In the genomic region with DNA sequence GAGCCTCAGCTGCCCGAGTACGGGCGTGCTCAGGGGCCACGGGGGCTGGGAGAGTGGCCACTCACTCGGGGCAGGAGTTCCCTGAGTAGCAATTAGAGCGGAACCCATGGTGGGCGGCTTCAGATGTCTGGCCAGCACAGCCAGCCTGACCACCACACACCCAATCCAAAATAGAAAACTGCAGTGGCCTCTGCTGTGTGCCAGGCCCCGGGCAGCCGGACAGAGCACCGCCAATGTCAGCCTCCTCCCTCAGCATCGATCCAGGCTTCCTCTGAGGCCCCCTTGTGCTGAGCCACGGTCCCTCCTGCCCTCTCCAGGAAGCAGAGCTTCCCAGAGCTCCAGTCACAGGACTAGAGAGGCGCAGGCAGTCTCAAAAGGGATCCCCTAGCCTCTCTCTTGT, we compare ENCODE assay signal across 13 cellular contexts. TPM values are rescaled to one million over a fixed set of nuclear protein-coding genes. Genes with fewer than 3 reads are reported as not detected.
A peak's percentile ranks its signal among the peaks of the same experiment; 100 is the strongest.
DNase-seq lines count a peak whose midpoint lies in the region; ATAC-seq and TF ChIP-seq lines count a peak whose summit lies in the region.
"Had no signal": no experiment of that assay in that cellular context is flagged by ENCODE, and none has a peak within 500 bp of the region (broad histone marks: within the 10 kb centered on the region; RNA-seq: fewer than 3 reads in every experiment).

No MANE protein-coding gene starts in this region.

- H3K9me3 ChIP-seq in vagina = no peaks in the 10 kb centered on the region
- H3K9me3 ChIP-seq: Peyer's patch had no signal

- no peak for ATAC-seq in activated CD4-positive, CD25-positive, alpha-beta regulatory T cell treated with anti-CD3 and anti-CD28 coated beads, Interleukin-2, amount 50 U/mL, for 24 hours

- no peaks in the 10 kb centered on the region for H3K36me3 ChIP-seq in vagina
- H3K36me3 ChIP-seq: Peyer's patch had no signal

- peak overlapping the region; percentile 80 for H3K27ac ChIP-seq in vagina
- H3K27ac ChIP-seq: parathyroid adenoma, Peyer's patch had no signal

- TF ChIP-seq POLR2A in vagina (IDR thresholded peaks at IDR 0.05) = no peak

- peaks cover 9% of the 10 kb centered on the region for H3K4me1 Mint-ChIP-seq in activated naive CD4-positive, alpha-beta T cell treated with anti-CD3 and anti-CD28 coated beads, Interleukin-2, amount 50 U/mL, for 24 hours
- H3K4me1 Mint-ChIP-seq in activated naive CD4-positive, alpha-beta T cell treated with anti-CD3 and anti-CD28 coated beads for 36 hours (ENCODE audit: low read depth) = peaks cover 4% of the 10 kb centered on the region
- peaks cover 12% of the 10 kb centered on the region for H3K4me1 Mint-ChIP-seq in mesothelial cell of epicardium
- peaks cover 9% of the 10 kb centered on the region for H3K4me1 Mint-ChIP-seq in activated naive CD4-positive, alpha-beta T cell treated with anti-CD3 and anti-CD28 coated beads, Interleukin-2, amount 10 ng/mL, durations not matched to agents 7 days and 5 days

- no peaks in the 10 kb centered on the region for H3K9me3 Mint-ChIP-seq in activated naive CD4-positive, alpha-beta T cell treated with anti-CD3 and anti-CD28 coated beads, Interleukin-2, amount 50 U/mL, for 24 hours
- H3K9me3 Mint-ChIP-seq in activated naive CD4-positive, alpha-beta T cell treated with anti-CD3 and anti-CD28 coated beads for 36 hours = no peaks in the 10 kb centered on the region
- H3K9me3 Mint-ChIP-seq in mesothelial cell of epicardium = no peaks in the 10 kb centered on the region
- no peaks in the 10 kb centered on the region for H3K9me3 Mint-ChIP-seq in activated naive CD4-positive, alpha-beta T cell treated with anti-CD3 and anti-CD28 coated beads, Interleukin-2, amount 10 ng/mL, durations not matched to agents 7 days and 5 days

- no peaks in the 10 kb centered on the region for H3K36me3 Mint-ChIP-seq in activated naive CD4-positive, alpha-beta T cell treated with anti-CD3 and anti-CD28 coated beads, Interleukin-2, amount 50 U/mL, for 24 hours
- no peaks in the 10 kb centered on the region for H3K36me3 Mint-ChIP-seq in activated naive CD4-positive, alpha-beta T cell treated with anti-CD3 and anti-CD28 coated beads for 36 hours (ENCODE audit: low read depth)
- H3K36me3 Mint-ChIP-seq in mesothelial cell of epicardium = no peaks in the 10 kb centered on the region
- no peaks in the 10 kb centered on the region for H3K36me3 Mint-ChIP-seq in activated naive CD4-positive, alpha-beta T cell treated with anti-CD3 and anti-CD28 coated beads, Interleukin-2, amount 10 ng/mL, durations not matched to agents 7 days and 5 days

- no peak for DNase-seq in activated naive CD4-positive, alpha-beta T cell treated with anti-CD3 and anti-CD28 coated beads for 36 hours
- DNase-seq in epidermal melanocyte (ENCODE audit: insufficient read length, low spot score) = peak; percentile 48
- no peak for DNase-seq in mesothelial cell of epicardium (ENCODE audit: low spot score in 2 of 2, unreplicated experiment in 2 of 2)
- no peak for DNase-seq in vagina (ENCODE audit: extremely low spot score in 2 of 2)
- no peak for DNase-seq in NCI-H345 treated with DMSO at 0.1 percent for 48 hours (lab: John Stamatoyannopoulos, UW; ENCODE audit: unreplicated experiment)
- no peak for DNase-seq in activated naive CD4-positive, alpha-beta T cell treated with anti-CD3 and anti-CD28 coated beads, Interleukin-2, amount 10 ng/mL, durations not matched to agents 7 days and 5 days
- DNase-seq: ACHN; activated CD4-positive, alpha-beta T cell treated with anti-CD3 and anti-CD28 coated beads for 48 hours; NCI-H1105; Peyer's patch had no signal

- H3K4me1 ChIP-seq in vagina = peaks cover 40% of the 10 kb centered on the region

- H3K27ac Mint-ChIP-seq in activated naive CD4-positive, alpha-beta T cell treated with anti-CD3 and anti-CD28 coated beads, Interleukin-2, amount 50 U/mL, for 24 hours = no peak overlapping the region
- no peak overlapping the region for H3K27ac Mint-ChIP-seq in activated naive CD4-positive, alpha-beta T cell treated with anti-CD3 and anti-CD28 coated beads for 36 hours
- H3K27ac Mint-ChIP-seq in mesothelial cell of epicardium = no peak overlapping the region
- no peak overlapping the region for H3K27ac Mint-ChIP-seq in activated naive CD4-positive, alpha-beta T cell treated with anti-CD3 and anti-CD28 coated beads, Interleukin-2, amount 10 ng/mL, durations not matched to agents 7 days and 5 days

- peak overlapping the region; percentile 44 for H3K4me3 Mint-ChIP-seq in activated naive CD4-positive, alpha-beta T cell treated with anti-CD3 and anti-CD28 coated beads, Interleukin-2, amount 50 U/mL, for 24 hours
- H3K4me3 Mint-ChIP-seq in activated naive CD4-positive, alpha-beta T cell treated with anti-CD3 and anti-CD28 coated beads for 36 hours = no peak overlapping the region
- peak overlapping the region; percentile 65 for H3K4me3 Mint-ChIP-seq in mesothelial cell of epicardium
- H3K4me3 Mint-ChIP-seq in activated naive CD4-positive, alpha-beta T cell treated with anti-CD3 and anti-CD28 coated beads, Interleukin-2, amount 10 ng/mL, durations not matched to agents 7 days and 5 days = no peak overlapping the region

- CTCF ChIA-PET in activated naive CD4-positive, alpha-beta T cell treated with anti-CD3 and anti-CD28 coated beads for 36 hours (lab: Charles Lee) = no interaction called here
- CTCF ChIA-PET in activated naive CD4-positive, alpha-beta T cell treated with anti-CD3 and anti-CD28 coated beads, Interleukin-2, amount 10 ng/mL, durations not matched to agents 7 days and 5 days (lab: Charles Lee) = no interaction called here

- peaks cover 38% of the 10 kb centered on the region for H3K27me3 Mint-ChIP-seq in activated naive CD4-positive, alpha-beta T cell treated with anti-CD3 and anti-CD28 coated beads, Interleukin-2, amount 50 U/mL, for 24 hours
- peaks cover 42% of the 10 kb centered on the region for H3K27me3 Mint-ChIP-seq in activated naive CD4-positive, alpha-beta T cell treated with anti-CD3 and anti-CD28 coated beads for 36 hours (ENCODE audit: low read depth)
- peaks cover 55% of the 10 kb centered on the region for H3K27me3 Mint-ChIP-seq in mesothelial cell of epicardium (ENCODE audit: low read depth)
- H3K27me3 Mint-ChIP-seq in activated naive CD4-positive, alpha-beta T cell treated with anti-CD3 and anti-CD28 coated beads, Interleukin-2, amount 10 ng/mL, durations not matched to agents 7 days and 5 days = peaks cover 68% of the 10 kb centered on the region

- intact Hi-C loops in activated naive CD4-positive, alpha-beta T cell treated with anti-CD3 and anti-CD28 coated beads for 36 hours (cut with micrococcal nuclease) = loop anchor here (10.0 kb wide), 1 partner anchor 178 kb away; no protein-coding TSS in a partner anchor
- intact Hi-C loops in vagina (cut with DNase I) = loop anchor here (5.0 kb wide), 2 partner anchors 70 to 175 kb away; no protein-coding TSS in a partner anchor

- peak overlapping the region; percentile 55 to 69 for H3K4me3 ChIP-seq in vagina

- no peaks in the 10 kb centered on the region for H3K27me3 ChIP-seq in vagina
- H3K27me3 ChIP-seq: Peyer's patch had no signal

- TF ChIP-seq CTCF in mesothelial cell of epicardium (IDR thresholded peaks at IDR 0.05; ENCODE audit: unreplicated experiment) = no peak
- peak in 1 of 3 experiments; percentile 56 for TF ChIP-seq CTCF in vagina (IDR thresholded peaks at IDR 0.05)

RNA-seq across cellular contexts. Expression of a gene that starts 2.7 kb away (rescaled TPM):
- not detected for total RNA-seq in activated naive CD4-positive, alpha-beta T cell treated with anti-CD3 and anti-CD28 coated beads for 36 hours
- total RNA-seq in mesothelial cell of epicardium = 8.2 to 10.5 TPM (median 9.5 TPM) in 3 replicates
- total RNA-seq in vagina = 17.4 TPM

Comparison
In these comparisons a context has a peak if more than half of its experiments do, and no peak if none do; other contexts are left out.
1. H3K4me3 Mint-ChIP-seq: peak in activated naive CD4-positive, alpha-beta T cell treated with anti-CD3 and anti-CD28 coated beads, Interleukin-2, amount 50 U/mL, for 24 hours (single experiment) and mesothelial cell of epicardium (single experiment); none in activated naive CD4-positive, alpha-beta T cell treated with anti-CD3 and anti-CD28 coated beads for 36 hours (single experiment) and activated naive CD4-positive, alpha-beta T cell treated with anti-CD3 and anti-CD28 coated beads, Interleukin-2, amount 10 ng/mL, durations not matched to agents 7 days and 5 days (single experiment).